2 cellular contexts compared by ENCODE assay signal in genomic region chr2:69462780-69463179, GRCh38.
TF ChIP-seq lines count a peak whose summit lies in the region.

No MANE protein-coding gene starts in this region.

TF ChIP-seq in HepG2, 621 proteins besides CTCF, POLR2A, EP300 and RAD21:
- no peak for TF ChIP-seq ZNF567 (CRISPR knock-in tag; IDR thresholded peaks at IDR 0.05; ENCODE audit: borderline replicate concordance)
- TF ChIP-seq NFYB (CRISPR knock-in tag; IDR thresholded peaks at IDR 0.05): no peak
- no peak for TF ChIP-seq ZNF780A (CRISPR knock-in tag; IDR thresholded peaks at IDR 0.05)
- TF ChIP-seq LCORL (IDR thresholded peaks at IDR 0.05): peak; percentile 100
- TF ChIP-seq LCORL (CRISPR knock-in tag; IDR thresholded peaks at IDR 0.05): no peak
- TF ChIP-seq CAMTA2 (CRISPR knock-in tag; IDR thresholded peaks at IDR 0.05; ENCODE audit: borderline replicate concordance): no peak
- TF ChIP-seq GTF2F1 (IDR thresholded peaks at IDR 0.05; ENCODE audit: low read length): peak; percentile 73; the same call in 1 of the 2 replicates
- no peak for TF ChIP-seq REPIN1 (CRISPR knock-in tag; IDR thresholded peaks at IDR 0.05; ENCODE audit: borderline replicate concordance, low read depth)
- TF ChIP-seq ZFAT (CRISPR knock-in tag; conservative IDR thresholded peaks at IDR 0.05): no peak
- no peak for TF ChIP-seq EZH2 (conservative IDR thresholded peaks at IDR 0.05; ENCODE audit: low read depth, low read length)

TF ChIP-seq in GM12878, 131 proteins besides CTCF, POLR2A, EP300 and RAD21:
- TF ChIP-seq SKIL (IDR thresholded peaks at IDR 0.05; ENCODE audit: low read depth, poor library complexity, severe bottlenecking) (peak; percentile 56), ATF7 (IDR thresholded peaks at IDR 0.05; ENCODE audit: low read depth) (no peak), SMAD1 (IDR thresholded peaks at IDR 0.05; ENCODE audit: low read depth, partially characterized antibody) (peak; percentile 86)
